In genomic region chr4:16231570-16232252, GRCh38 we compare ENCODE assay signal across 13 cellular contexts. TPM values are rescaled to one million over a fixed set of nuclear protein-coding genes. Genes with fewer than 3 reads are reported as not detected.
DNase-seq lines count a peak whose midpoint lies in the region; ATAC-seq, FAIRE-seq and TF ChIP-seq lines count a peak whose summit lies in the region.
"Had no signal": no experiment of that assay in that cellular context is flagged by ENCODE, and none has a peak within 500 bp of the region (broad histone marks: within the 10 kb centered on the region; RNA-seq: fewer than 3 reads in every experiment).

No MANE protein-coding gene starts in this region.

- peak overlapping the region; percentile 66 for H3K4me2 ChIP-seq in A549
- H3K4me2 ChIP-seq in GM23338, result 0 out of 2 replicates have a peak overlapping the region, but pooled peaks have one; percentile 4
- no peak overlapping the region for H3K4me2 ChIP-seq in K562 (ENCODE audit: insufficient read depth, low read length)
- no peak overlapping the region for H3K4me2 ChIP-seq in mesenchymal stem cell (ENCODE audit: low read length, poor library complexity, severe bottlenecking)

- H3K18ac ChIP-seq in mesenchymal stem cell (ENCODE audit: low read depth in 1 of 2, low read length in 2 of 2), result no peak overlapping the region

- DNase-seq in A549 (ENCODE audit: low read depth in 1 of 2, low spot score in 1 of 2), result no peak
- DNase-seq in GM23338 (ENCODE audit: low spot score), result no peak
- no peak for DNase-seq in K562 (ENCODE audit: extremely low read depth in 1 of 4, low spot score in 3 of 4)
- no peak for DNase-seq in mesenchymal stem cell
- no peak for DNase-seq in NCI-H526 (lab: John Stamatoyannopoulos, UW)
- no peak for DNase-seq in natural killer cell treated with Interleukin-12 subunit alpha and Interleukin-12 subunit beta and Interleukin-15 and Interleukin-18, amount 100 ng/mL, for 72 hours (ENCODE audit: low spot score)
- DNase-seq in anterior cingulate cortex (lab: John Stamatoyannopoulos, UW), result no peak
- DNase-seq: activated effector memory CD4-positive, alpha-beta T cell treated with Interleukin-2 at 50 U/mL for 16 hours; CD8-positive, alpha-beta T cell; naive thymus-derived CD4-positive, alpha-beta T cell; WERI-Rb-1 had no signal

- H3K27me3 ChIP-seq in GM23338 (ENCODE audit: insufficient read depth), result no peaks in the 10 kb centered on the region
- no peaks in the 10 kb centered on the region for H3K27me3 ChIP-seq in K562 (ENCODE audit: control insufficient read depth in 2 of 2, insufficient read depth in 2 of 2, low read length in 2 of 2)
- H3K27me3 ChIP-seq in mesenchymal stem cell (ENCODE audit: control insufficient read depth in 1 of 2, insufficient read depth in 1 of 2, low read length in 2 of 2), result no peaks in the 10 kb centered on the region

- H3K27ac Mint-ChIP-seq in GM23338, result peak overlapping the region; percentile 90
- peak overlapping the region in 1 of 2 donors; percentile 38 for H3K27ac Mint-ChIP-seq in natural killer cell treated with Interleukin-12 subunit alpha and Interleukin-12 subunit beta and Interleukin-15 and Interleukin-18, amount 100 ng/mL, for 72 hours
- H3K27ac Mint-ChIP-seq: CD8-positive, alpha-beta T cell had no signal

- 47% methylated on average over 4 of the region's 4 CpGs for WGBS in A549 (ENCODE audit: missing lambda C conversion rate)
- WGBS in K562 (ENCODE audit: insufficient coverage, low coverage, missing lambda C conversion rate), result 2% methylated on average over 4 of the region's 4 CpGs
- WGBS in mesenchymal stem cell, result no CpG with 5 or more reads among the region's 4 CpGs

- intact Hi-C loops in K562 (cut with micrococcal nuclease), result no loop called here

- H3K23ac ChIP-seq in mesenchymal stem cell (ENCODE audit: low read length in 2 of 2), result no peak overlapping the region

- H4K20me1 ChIP-seq in GM23338 (replicated peaks; ENCODE audit: insufficient read depth) (no peaks in the 10 kb centered on the region), K562 (replicated peaks; ENCODE audit: control insufficient read depth, insufficient read depth, low read length) (no peaks in the 10 kb centered on the region)

- H2BK12ac ChIP-seq in mesenchymal stem cell (ENCODE audit: low read length in 2 of 2), result no peak overlapping the region

- no peak overlapping the region for H3K4ac ChIP-seq in mesenchymal stem cell (ENCODE audit: low read depth in 1 of 2, low read length in 2 of 2)

- no peaks in the 10 kb centered on the region for H3K9me2 ChIP-seq in GM23338 (ENCODE audit: insufficient read depth)

- H3K4me1 ChIP-seq in A549, result peaks cover 20% of the 10 kb centered on the region; the same call in 2 of the 3 replicates
- peaks cover 34% of the 10 kb centered on the region for H3K4me1 ChIP-seq in GM23338 (ENCODE audit: insufficient read depth)
- peaks cover 5 to 6% of the 10 kb centered on the region in 2 experiments; a peak in 4 of 5 replicates for H3K4me1 ChIP-seq in K562 (replicated peaks in 1 of 2; ENCODE audit: control insufficient read depth in 2 of 2, insufficient read depth in 2 of 2, low read length in 2 of 2)
- H3K4me1 ChIP-seq in mesenchymal stem cell (ENCODE audit: control insufficient read depth, insufficient read depth, low read depth, low read length), result peaks cover 4% of the 10 kb centered on the region

- no peak overlapping the region for H3K4me3 Mint-ChIP-seq in GM23338
- no peak overlapping the region for H3K4me3 Mint-ChIP-seq in natural killer cell treated with Interleukin-12 subunit alpha and Interleukin-12 subunit beta and Interleukin-15 and Interleukin-18, amount 100 ng/mL, for 72 hours
- H3K4me3 Mint-ChIP-seq: CD8-positive, alpha-beta T cell; naive thymus-derived CD4-positive, alpha-beta T cell had no signal

- H3K14ac ChIP-seq in mesenchymal stem cell (ENCODE audit: low read length in 2 of 2), result no peak overlapping the region

- TF ChIP-seq CTCF in A549 (IDR thresholded peaks at IDR 0.05), result no peak
- TF ChIP-seq CTCF in GM23338 (conservative IDR thresholded peaks at IDR 0.05; ENCODE audit: low read depth in 2 of 2), result no peak
- TF ChIP-seq CTCF in K562 (IDR thresholded peaks at IDR 0.05 in 2 of 3, conservative IDR thresholded peaks at IDR 0.05 in 1 of 3; ENCODE audit: insufficient read depth in 2 of 3, low read depth in 1 of 3, low read length in 3 of 3), result no peak

- no TSS peak for BruUV-seq in K562 (replicated peaks; lab: Mats Ljungman, UMichigan)

- H3K4me1 Mint-ChIP-seq in GM23338, result peaks cover 40% of the 10 kb centered on the region
- peaks cover 4% of the 10 kb centered on the region in 2 donors for H3K4me1 Mint-ChIP-seq in natural killer cell treated with Interleukin-12 subunit alpha and Interleukin-12 subunit beta and Interleukin-15 and Interleukin-18, amount 100 ng/mL, for 72 hours (ENCODE audit: low read depth in 2 of 2)

- peaks cover 16% of the 10 kb centered on the region for H3K27me3 Mint-ChIP-seq in GM23338 (ENCODE audit: insufficient read depth, low read depth, poor library complexity)
- H3K27me3 Mint-ChIP-seq in natural killer cell treated with Interleukin-12 subunit alpha and Interleukin-12 subunit beta and Interleukin-15 and Interleukin-18, amount 100 ng/mL, for 72 hours, result peaks cover 0 to 10% of the 10 kb centered on the region in 2 donors

- no peak overlapping the region for H2BK5ac ChIP-seq in mesenchymal stem cell (ENCODE audit: low read depth, low read length, poor library complexity, severe bottlenecking)

- H2AFZ ChIP-seq in GM23338 (no peak overlapping the region), K562 (ENCODE audit: low read depth, low read length) (no peak overlapping the region), mesenchymal stem cell (ENCODE audit: low read depth, low read length) (no peak overlapping the region)

- no peaks in the 10 kb centered on the region for H3K9me1 ChIP-seq in K562 (ENCODE audit: control insufficient read depth, insufficient read depth, low read length)

- TF ChIP-seq EP300 in A549 (IDR thresholded peaks at IDR 0.05) (no peak), K562 (IDR thresholded peaks at IDR 0.05; ENCODE audit: low read length) (no peak)

- TF ChIP-seq RAD21 in A549 (conservative IDR thresholded peaks at IDR 0.05 in 1 of 2, IDR thresholded peaks at IDR 0.05 in 1 of 2), result no peak
- TF ChIP-seq RAD21 in K562 (CRISPR knock-in tag; conservative IDR thresholded peaks at IDR 0.05 in 1 of 2, IDR thresholded peaks at IDR 0.05 in 1 of 2), result no peak

- H3K27ac ChIP-seq in A549, result peak overlapping the region; percentile 54 to 63; a peak in 5 of 6 replicates
- H3K27ac ChIP-seq in GM23338 (ENCODE audit: low read depth), result no peak overlapping the region
- peak overlapping the region; percentile 15; the same call in 1 of the 3 replicates for H3K27ac ChIP-seq in K562 (ENCODE audit: extremely low read depth, low read depth, low read length)
- no peak overlapping the region for H3K27ac ChIP-seq in mesenchymal stem cell (ENCODE audit: low read length, poor library complexity, severe bottlenecking)
- H3K27ac ChIP-seq: WERI-Rb-1 had no signal

- peaks cover 10% of the 10 kb centered on the region for H3K79me1 ChIP-seq in mesenchymal stem cell (replicated peaks; ENCODE audit: low read length, poor library complexity, severe bottlenecking)

- H2BK15ac ChIP-seq in mesenchymal stem cell (ENCODE audit: low read depth, poor library complexity, severe bottlenecking), result no peak overlapping the region

- H3K79me2 ChIP-seq in GM23338 (replicated peaks; ENCODE audit: insufficient read depth), result no peaks in the 10 kb centered on the region
- H3K79me2 ChIP-seq in K562 (ENCODE audit: control insufficient read depth, insufficient read depth, low read length), result peaks cover 23% of the 10 kb centered on the region

- no peaks in the 10 kb centered on the region for H3K36me3 ChIP-seq in GM23338 (ENCODE audit: insufficient read depth)
- H3K36me3 ChIP-seq in K562 (ENCODE audit: control insufficient read depth, insufficient read depth, low read length), result no peaks in the 10 kb centered on the region
- no peaks in the 10 kb centered on the region for H3K36me3 ChIP-seq in mesenchymal stem cell (ENCODE audit: control insufficient read depth in 1 of 2, insufficient read depth in 2 of 2, low read depth in 1 of 2, low read length in 2 of 2)
- H3K36me3 ChIP-seq: WERI-Rb-1 had no signal

- H3F3A ChIP-seq in GM23338 (replicated peaks; ENCODE audit: low read depth), result no peaks in the 10 kb centered on the region

- POLR2A ChIA-PET in A549 (lab: Yijun Ruan, JAX), result no interaction called here
- POLR2A ChIA-PET in K562 (lab: Yijun Ruan, JAX), result no interaction called here

- no peak overlapping the region for H2BK120ac ChIP-seq in mesenchymal stem cell (ENCODE audit: low read depth, low read length)

- H4K91ac ChIP-seq in mesenchymal stem cell (ENCODE audit: low read length), result no peak overlapping the region

- FAIRE-seq in A549 (lab: Jason Lieb, UNC) (no peak), K562 (lab: Jason Lieb, UNC) (no peak)
- FAIRE-seq: H1 had no signal

- H3K9ac ChIP-seq in K562 (ENCODE audit: insufficient read depth in 1 of 2, low read depth in 2 of 2, low read length in 2 of 2) (no peak overlapping the region), mesenchymal stem cell (ENCODE audit: low read length) (peak overlapping the region; percentile 82)

- no peak overlapping the region for H4K8ac ChIP-seq in mesenchymal stem cell (ENCODE audit: low read length)

- no peak overlapping the region for H2AK5ac ChIP-seq in mesenchymal stem cell (ENCODE audit: low read length, severe bottlenecking)

- in situ Hi-C loops in K562 (cut with MboI), result loop anchor here (25.0 kb wide), 1 partner anchor 744 kb away; no protein-coding TSS in a partner anchor

- no peak for TF ChIP-seq POLR2A in A549 (IDR thresholded peaks at IDR 0.05; ENCODE audit: low read length)
- no peak for TF ChIP-seq POLR2A in K562 (conservative IDR thresholded peaks at IDR 0.05)

- no peak for ATAC-seq in A549
- ATAC-seq in GM23338, result no peak
- no peak for ATAC-seq in K562
- ATAC-seq in natural killer cell treated with Interleukin-12 subunit alpha and Interleukin-12 subunit beta and Interleukin-15 and Interleukin-18, amount 100 ng/mL, for 72 hours, result no peak
- ATAC-seq in GM19455 (IDR thresholded peaks at IDR 0.05; ENCODE audit: unreplicated experiment), result no peak
- ATAC-seq: CD8-positive, alpha-beta T cell; naive thymus-derived CD4-positive, alpha-beta T cell had no signal

- CTCF ChIA-PET in A549 (lab: Yijun Ruan, JAX), result no interaction called here
- CTCF ChIA-PET in K562 (lab: Yijun Ruan, JAX; ENCODE audit: low intra/inter-chr PET ratio), result no interaction called here

- H3K4me3 ChIP-seq in A549 (no peak overlapping the region), GM23338 (no peak overlapping the region), K562 (no peak overlapping the region), mesenchymal stem cell (ENCODE audit: insufficient read depth in 1 of 2, low read depth in 1 of 2, low read length in 2 of 2) (peak overlapping the region in 1 of 2 experiments; percentile 57)

- no peaks in the 10 kb centered on the region for H3K9me3 Mint-ChIP-seq in GM23338
- H3K9me3 Mint-ChIP-seq in natural killer cell treated with Interleukin-12 subunit alpha and Interleukin-12 subunit beta and Interleukin-15 and Interleukin-18, amount 100 ng/mL, for 72 hours, result no peaks in the 10 kb centered on the region
- H3K9me3 Mint-ChIP-seq: CD8-positive, alpha-beta T cell; naive thymus-derived CD4-positive, alpha-beta T cell had no signal

- no peaks in the 10 kb centered on the region for H3K36me3 Mint-ChIP-seq in GM23338 (ENCODE audit: low read depth)
- H3K36me3 Mint-ChIP-seq in natural killer cell treated with Interleukin-12 subunit alpha and Interleukin-12 subunit beta and Interleukin-15 and Interleukin-18, amount 100 ng/mL, for 72 hours, result no peaks in the 10 kb centered on the region
- H3K36me3 Mint-ChIP-seq: naive thymus-derived CD4-positive, alpha-beta T cell had no signal

- no peaks in the 10 kb centered on the region for H3K9me3 ChIP-seq in A549
- H3K9me3 ChIP-seq in K562 (replicated peaks; ENCODE audit: control insufficient read depth, insufficient read depth, low read depth, low read length), result no peaks in the 10 kb centered on the region
- H3K9me3 ChIP-seq in mesenchymal stem cell (ENCODE audit: control insufficient read depth, low read length), result no peaks in the 10 kb centered on the region

RNA-seq across cellular contexts. Expression of gene TAPT1, which starts 5.4 kb away (rescaled TPM):
- 17.1 and 20.2 TPM in 2 replicates for polyA plus RNA-seq in A549 (2011; rRNA removed)
- polyA plus RNA-seq in A549 (2012; cell fraction: cytosol; rRNA removed), result 3.6 and 4.8 TPM in 2 replicates
- polyA plus RNA-seq in A549 (2012; cell fraction: nucleus; rRNA removed), result 4.5 and 5.9 TPM in 2 replicates
- 11.0 to 13.7 TPM (median 11.5 TPM) in 3 replicates for polyA plus RNA-seq in A549 (2017; fragmentation: RNase III; extraction: RNeasy Plus Mini Kit Qiagen cat#74134 plus additional on column Dnase treatment)
- 12.4 and 18.0 TPM in 2 replicates for polyA minus RNA-seq in A549 (2011; rRNA and poly(A)+ RNA removed)
- total RNA-seq in GM23338 (2014; rRNA removed; shearing (Covaris generic)), result 9.9 and 10.4 TPM in 2 replicates
- polyA plus RNA-seq in GM23338 (2016; fragmentation: Nextera tagmentation; extraction: Ambion mirVana), result 3.6 TPM in 2 replicates
- total RNA-seq in K562 (2011; cell fraction: chromatin; rRNA removed; ENCODE audit: low replicate concordance), result 55.5 and 117 TPM in 2 replicates
- 30.7 and 36.2 TPM in 2 replicates for total RNA-seq in K562 (2011; cell fraction: nucleolus; rRNA removed)
- total RNA-seq in K562 (2011; cell fraction: nucleoplasm; rRNA removed), result 54.6 and 84.4 TPM in 2 replicates
- 10.2 and 10.3 TPM in 2 replicates for total RNA-seq in K562 (2014; rRNA removed)
- total RNA-seq in K562 (2014; rRNA removed; fragmentation: Illumina TruSeq; extraction: Trizol), result 28.6 and 28.7 TPM in 2 replicates
- 19.9 and 22.7 TPM in 2 replicates for total RNA-seq in K562 (2015; rRNA removed; fragmentation: Illumina TruSeq; extraction: Trizol)
- total RNA-seq in K562 (2021), result 20.9 and 27.6 TPM in 2 replicates
- polyA plus RNA-seq in K562 (2011; rRNA removed), result 35.0 and 36.7 TPM in 2 replicates
- 9.9 and 17.5 TPM in 2 replicates for polyA plus RNA-seq in K562 (2011; cell fraction: cytosol; rRNA removed)
- polyA plus RNA-seq in K562 (2011; cell fraction: nucleus; rRNA removed), result 34.8 and 53.3 TPM in 2 replicates
- 9.3 and 24.5 TPM in 2 replicates for polyA plus RNA-seq in K562 (2012)
- 18.5 and 20.7 TPM in 2 replicates for polyA plus RNA-seq in K562 (2014; fragmentation: Illumina TruSeq; extraction: Trizol)
- 1 to 10 TPM; 1.6 to 2.7 TPM for polyA plus RNA-seq in K562 (2014; fragmentation: Nextera tagmentation; extraction: Ambion mirVana)
- 15.2 and 16.6 TPM in 2 replicates for polyA plus RNA-seq in K562 (2014; rRNA removed)
- polyA minus RNA-seq in K562 (2011; rRNA and poly(A)+ RNA removed), result 47.2 and 58.1 TPM in 2 replicates
- polyA minus RNA-seq in K562 (2011; cell fraction: cytosol; rRNA and poly(A)+ RNA removed), result 11.8 and 18.6 TPM in 2 replicates
- 31.8 and 78.0 TPM in 2 replicates for polyA minus RNA-seq in K562 (2011; cell fraction: nucleus; rRNA and poly(A)+ RNA removed)
- polyA plus RNA-seq in mesenchymal stem cell (2013, experiment 1 of 2), result 5.8 TPM
- 6.2 TPM for polyA plus RNA-seq in mesenchymal stem cell (2013, experiment 2 of 2)
- 10 to 100 TPM; 36.8 to 37.9 TPM for total RNA-seq in natural killer cell treated with Interleukin-12 subunit alpha and Interleukin-12 subunit beta and Interleukin-15 and Interleukin-18, amount 100 ng/mL, for 72 hours

Comparison
In these comparisons a context has a peak if more than half of its experiments do, and no peak if none do; other contexts are left out.
1. H3K27ac ChIP-seq: peak in A549 (2 of 2) and K562 (single experiment); none in GM23338 (single experiment) and mesenchymal stem cell (single experiment).
2. H3K4me2 ChIP-seq: peak in A549 (single experiment) and GM23338 (single experiment); none in K562 (single experiment) and mesenchymal stem cell (single experiment).
3. Of the 35 proteins assayed by ChIP-seq in both K562 and A549: peak only in K562: none; only in A549: none; in both: MAFK; in neither: 34.